1 cellular context compared by ENCODE assay signal in genomic region chr10:96509017-96509641, GRCh38.
TF ChIP-seq lines count a peak whose summit lies in the region.

No MANE protein-coding gene starts in this region.

TF ChIP-seq in GM23338, 12 proteins besides CTCF, POLR2A, EP300 and RAD21 (continued from another document):
- TF ChIP-seq, protein P1, sequence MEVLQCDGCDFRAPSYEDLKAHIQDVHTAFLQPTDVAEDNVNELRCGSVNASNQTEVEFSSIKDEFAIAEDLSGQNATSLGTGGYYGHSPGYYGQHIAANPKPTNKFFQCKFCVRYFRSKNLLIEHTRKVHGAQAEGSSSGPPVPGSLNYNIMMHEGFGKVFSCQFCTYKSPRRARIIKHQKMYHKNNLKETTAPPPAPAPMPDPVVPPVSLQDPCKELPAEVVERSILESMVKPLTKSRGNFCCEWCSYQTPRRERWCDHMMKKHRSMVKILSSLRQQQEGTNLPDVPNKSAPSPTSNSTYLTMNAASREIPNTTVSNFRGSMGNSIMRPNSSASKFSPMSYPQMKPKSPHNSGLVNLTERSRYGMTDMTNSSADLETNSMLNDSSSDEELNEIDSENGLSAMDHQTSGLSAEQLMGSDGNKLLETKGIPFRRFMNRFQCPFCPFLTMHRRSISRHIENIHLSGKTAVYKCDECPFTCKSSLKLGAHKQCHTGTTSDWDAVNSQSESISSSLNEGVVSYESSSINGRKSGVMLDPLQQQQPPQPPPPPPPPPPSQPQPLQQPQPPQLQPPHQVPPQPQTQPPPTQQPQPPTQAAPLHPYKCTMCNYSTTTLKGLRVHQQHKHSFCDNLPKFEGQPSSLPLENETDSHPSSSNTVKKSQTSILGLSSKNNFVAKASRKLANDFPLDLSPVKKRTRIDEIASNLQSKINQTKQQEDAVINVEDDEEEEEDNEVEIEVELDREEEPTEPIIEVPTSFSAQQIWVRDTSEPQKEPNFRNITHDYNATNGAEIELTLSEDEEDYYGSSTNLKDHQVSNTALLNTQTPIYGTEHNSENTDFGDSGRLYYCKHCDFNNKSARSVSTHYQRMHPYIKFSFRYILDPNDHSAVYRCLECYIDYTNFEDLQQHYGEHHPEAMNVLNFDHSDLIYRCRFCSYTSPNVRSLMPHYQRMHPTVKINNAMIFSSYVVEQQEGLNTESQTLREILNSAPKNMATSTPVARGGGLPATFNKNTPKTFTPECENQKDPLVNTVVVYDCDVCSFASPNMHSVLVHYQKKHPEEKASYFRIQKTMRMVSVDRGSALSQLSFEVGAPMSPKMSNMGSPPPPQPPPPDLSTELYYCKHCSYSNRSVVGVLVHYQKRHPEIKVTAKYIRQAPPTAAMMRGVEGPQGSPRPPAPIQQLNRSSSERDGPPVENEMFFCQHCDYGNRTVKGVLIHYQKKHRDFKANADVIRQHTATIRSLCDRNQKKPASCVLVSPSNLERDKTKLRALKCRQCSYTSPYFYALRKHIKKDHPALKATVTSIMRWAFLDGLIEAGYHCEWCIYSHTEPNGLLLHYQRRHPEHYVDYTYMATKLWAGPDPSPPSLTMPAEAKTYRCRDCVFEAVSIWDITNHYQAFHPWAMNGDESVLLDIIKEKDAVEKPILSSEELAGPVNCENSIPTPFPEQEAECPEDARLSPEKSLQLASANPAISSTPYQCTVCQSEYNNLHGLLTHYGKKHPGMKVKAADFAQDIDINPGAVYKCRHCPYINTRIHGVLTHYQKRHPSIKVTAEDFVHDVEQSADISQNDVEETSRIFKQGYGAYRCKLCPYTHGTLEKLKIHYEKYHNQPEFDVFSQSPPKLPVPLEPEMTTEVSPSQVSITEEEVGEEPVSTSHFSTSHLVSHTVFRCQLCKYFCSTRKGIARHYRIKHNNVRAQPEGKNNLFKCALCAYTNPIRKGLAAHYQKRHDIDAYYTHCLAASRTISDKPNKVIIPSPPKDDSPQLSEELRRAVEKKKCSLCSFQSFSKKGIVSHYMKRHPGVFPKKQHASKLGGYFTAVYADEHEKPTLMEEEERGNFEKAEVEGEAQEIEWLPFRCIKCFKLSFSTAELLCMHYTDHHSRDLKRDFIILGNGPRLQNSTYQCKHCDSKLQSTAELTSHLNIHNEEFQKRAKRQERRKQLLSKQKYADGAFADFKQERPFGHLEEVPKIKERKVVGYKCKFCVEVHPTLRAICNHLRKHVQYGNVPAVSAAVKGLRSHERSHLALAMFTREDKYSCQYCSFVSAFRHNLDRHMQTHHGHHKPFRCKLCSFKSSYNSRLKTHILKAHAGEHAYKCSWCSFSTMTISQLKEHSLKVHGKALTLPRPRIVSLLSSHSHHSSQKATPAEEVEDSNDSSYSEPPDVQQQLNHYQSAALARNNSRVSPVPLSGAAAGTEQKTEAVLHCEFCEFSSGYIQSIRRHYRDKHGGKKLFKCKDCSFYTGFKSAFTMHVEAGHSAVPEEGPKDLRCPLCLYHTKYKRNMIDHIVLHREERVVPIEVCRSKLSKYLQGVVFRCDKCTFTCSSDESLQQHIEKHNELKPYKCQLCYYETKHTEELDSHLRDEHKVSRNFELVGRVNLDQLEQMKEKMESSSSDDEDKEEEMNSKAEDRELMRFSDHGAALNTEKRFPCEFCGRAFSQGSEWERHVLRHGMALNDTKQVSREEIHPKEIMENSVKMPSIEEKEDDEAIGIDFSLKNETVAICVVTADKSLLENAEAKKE (CRISPR knock-in tag; IDR thresholded peaks at IDR 0.05), result peak; percentile 92
